ENCODE assay signal across 1 cellular context in genomic region chr15:48628832-48629231, GRCh38.
TF ChIP-seq lines count a peak whose summit lies in the region.

No MANE protein-coding gene starts in this region.

TF ChIP-seq in IMR-90, 13 proteins besides CTCF, POLR2A, EP300 and RAD21 (continued from another document):
- TF ChIP-seq ELK1 (IDR thresholded peaks at IDR 0.05; ENCODE audit: borderline replicate concordance, low read depth, low read length) (no peak), MAZ (IDR thresholded peaks at IDR 0.05; ENCODE audit: borderline replicate concordance, low read depth, low read length) (no peak), USF2 (IDR thresholded peaks at IDR 0.05; ENCODE audit: low read depth, low read length) (no peak), FOS (IDR thresholded peaks at IDR 0.05; ENCODE audit: low read depth, low read length) (no peak), RCOR1 (IDR thresholded peaks at IDR 0.05; ENCODE audit: insufficient replicate concordance, low read length) (no peak), SMC3 (IDR thresholded peaks at IDR 0.05; ENCODE audit: low read depth, low read length) (no peak), MAFK (IDR thresholded peaks at IDR 0.05; ENCODE audit: low read depth, low read length) (no peak), RFX5 (IDR thresholded peaks at IDR 0.05; ENCODE audit: low read depth, low read length) (no peak), BHLHE40 (IDR thresholded peaks at IDR 0.05; ENCODE audit: low read depth, low read length) (no peak), CEBPB (IDR thresholded peaks at IDR 0.05; ENCODE audit: low read depth, low read length) (no peak), CHD1 (IDR thresholded peaks at IDR 0.05; ENCODE audit: low read depth, low read length) (no peak)
